34 cellular contexts compared by ENCODE assay signal in genomic region chr1:247561711-247562110, GRCh38. TPM values are rescaled to one million over a fixed set of nuclear protein-coding genes. Genes with fewer than 3 reads are reported as not detected.
"Had no signal": no experiment of that assay in that cellular context is flagged by ENCODE, and none has a peak within 500 bp of the region (broad histone marks: within the 10 kb centered on the region; RNA-seq: fewer than 3 reads in every experiment).

No MANE protein-coding gene starts in this region.

- H3K27me3 Mint-ChIP-seq: stimulated activated naive CD8-positive, alpha-beta T cell treated with anti-CD3 and anti-CD28 coated beads, Interleukin-15, amount 100 ng/mL, for 72 hours had no signal

- ATAC-seq: foreskin keratinocyte; gastroesophageal sphincter; heart right ventricle; left ventricle myocardium superior; lower lobe of right lung; sciatic nerve; stimulated activated naive CD8-positive, alpha-beta T cell treated with anti-CD3 and anti-CD28 coated beads, Interleukin-15, amount 100 ng/mL, for 72 hours had no signal

- H3K4me2 ChIP-seq: smooth muscle cell had no signal

- H3K4me3 Mint-ChIP-seq: nephron; stimulated activated naive CD8-positive, alpha-beta T cell treated with anti-CD3 and anti-CD28 coated beads, Interleukin-15, amount 100 ng/mL, for 72 hours had no signal

- H3K4me1 Mint-ChIP-seq: nephron; stimulated activated naive CD8-positive, alpha-beta T cell treated with anti-CD3 and anti-CD28 coated beads, Interleukin-15, amount 100 ng/mL, for 72 hours had no signal

- H3K27ac Mint-ChIP-seq: nephron; stimulated activated naive CD8-positive, alpha-beta T cell treated with anti-CD3 and anti-CD28 coated beads, Interleukin-15, amount 100 ng/mL, for 72 hours had no signal

- H3K9me3 ChIP-seq: esophagus muscularis mucosa, gastroesophageal sphincter, heart right ventricle, lower lobe of right lung, prostate gland, right atrium auricular region, suprapubic skin, transverse colon, vagina had no signal

- DNase-seq: dermis blood vessel endothelial cell; effector memory CD4-positive, alpha-beta T cell; foreskin keratinocyte; glutamatergic neuron; heart right ventricle; hippocampal formation; left ventricle myocardium superior; lower lobe of right lung; nucleus accumbens; stimulated activated CD4-positive, alpha-beta T cell treated with anti-CD3 and anti-CD28 coated beads, Interleukin-12 subunit alpha, Interleukin-12 subunit beta, amount 100 ng/mL, for 4 hours; stimulated activated CD4-positive, alpha-beta T cell treated with anti-CD3 and anti-CD28 coated beads, Interleukin-1b, Interleukin-23, amount 100 ng/mL, for 48 hours; stimulated activated CD4-positive, alpha-beta T cell treated with anti-CD3 and anti-CD28 coated beads, Interleukin-4, amount 100 ng/mL, for 1 hour; stimulated activated CD8-positive, alpha-beta memory T cell treated with anti-CD3 and anti-CD28 coated beads, Interleukin-4, amount 100 ng/mL, for 48 hours; stimulated activated naive CD4-positive, alpha-beta T cell; stimulated activated naive CD8-positive, alpha-beta T cell treated with anti-CD3 and anti-CD28 coated beads, Interleukin-15, amount 100 ng/mL, for 72 hours; transverse colon had no signal

- H3K36me3 ChIP-seq: esophagus muscularis mucosa, gastroesophageal sphincter, heart right ventricle, lower lobe of right lung, prostate gland, right atrium auricular region, suprapubic skin, transverse colon, vagina had no signal

- H3K27me3 ChIP-seq: esophagus muscularis mucosa, foreskin keratinocyte, gastroesophageal sphincter, heart right ventricle, right atrium auricular region, suprapubic skin, transverse colon, vagina had no signal

- H3K4me3 ChIP-seq: coronary artery, esophagus muscularis mucosa, gastroesophageal sphincter, heart right ventricle, lower lobe of right lung, prostate gland, right atrium auricular region, smooth muscle cell, suprapubic skin, transverse colon, vagina had no signal

- H3K4me1 ChIP-seq: esophagus muscularis mucosa, foreskin keratinocyte, gastroesophageal sphincter, heart right ventricle, lower lobe of right lung, prostate gland, right atrium auricular region, suprapubic skin, transverse colon, vagina had no signal

- H3K27ac ChIP-seq: coronary artery, esophagus muscularis mucosa, foreskin keratinocyte, gastroesophageal sphincter, heart right ventricle, lower lobe of right lung, prostate gland, right atrium auricular region, suprapubic skin, transverse colon, vagina had no signal

RNA-seq across cellular contexts. Expression of gene GCSAML, which starts 12.8 kb away (rescaled TPM):
- total RNA-seq: dermis blood vessel endothelial cell, endothelial cell of umbilical vein, epithelial cell of proximal tubule, fibroblast of lung, foreskin keratinocyte, left ventricle myocardium superior, osteocyte, right atrium auricular region, smooth muscle cell, suprapubic skin, vagina had no signal
- polyA plus RNA-seq: endothelial cell of umbilical vein, fibroblast of lung, foreskin keratinocyte, keratinocyte, smooth muscle cell had no signal

RNA-seq across cellular contexts. Expression of gene OR2C3, which starts 25.5 kb away (rescaled TPM):
- total RNA-seq: dermis blood vessel endothelial cell, endothelial cell of umbilical vein, epithelial cell of proximal tubule, esophagus muscularis mucosa, fibroblast of lung, foreskin keratinocyte, left ventricle myocardium superior, osteocyte, right atrium auricular region, sciatic nerve, smooth muscle cell, suprapubic skin, transverse colon, vagina had no signal
- polyA plus RNA-seq: endothelial cell of umbilical vein, fibroblast of lung, foreskin keratinocyte, keratinocyte, smooth muscle cell had no signal

RNA-seq across cellular contexts. Expression of gene OR2G2, which starts 26.4 kb away (rescaled TPM):
- total RNA-seq: dermis blood vessel endothelial cell, endothelial cell of umbilical vein, epithelial cell of proximal tubule, esophagus muscularis mucosa, fibroblast of lung, foreskin keratinocyte, gastroesophageal sphincter, heart right ventricle, left ventricle myocardium superior, lower lobe of right lung, mononuclear cell, osteocyte, prostate gland, right atrium auricular region, sciatic nerve, smooth muscle cell, suprapubic skin, transverse colon, ureter, vagina had no signal
- polyA plus RNA-seq: endothelial cell of umbilical vein, fibroblast of lung, foreskin keratinocyte, heart right ventricle, keratinocyte, smooth muscle cell had no signal

RNA-seq across cellular contexts. Expression of gene OR2G3, which starts 43.7 kb away (rescaled TPM):
- total RNA-seq: dermis blood vessel endothelial cell, endothelial cell of umbilical vein, epithelial cell of proximal tubule, esophagus muscularis mucosa, fibroblast of lung, foreskin keratinocyte, gastroesophageal sphincter, heart right ventricle, left ventricle myocardium superior, lower lobe of right lung, mononuclear cell, osteocyte, prostate gland, right atrium auricular region, sciatic nerve, smooth muscle cell, suprapubic skin, transverse colon, ureter, vagina had no signal
- polyA plus RNA-seq: endothelial cell of umbilical vein, fibroblast of lung, foreskin keratinocyte, heart right ventricle, keratinocyte, smooth muscle cell, thymus had no signal
